In genomic region chr1:65421341-65422174, GRCh38 we compare ENCODE assay signal across 8 cellular contexts.
DNase-seq lines count a peak whose midpoint lies in the region; ATAC-seq and TF ChIP-seq lines count a peak whose summit lies in the region.

No MANE protein-coding gene starts in this region.

- H3K4me2 ChIP-seq in MM.1S (ENCODE audit: low read depth, low read length) = peak overlapping the region; percentile 49

- H3K9me3 ChIP-seq in MM.1S (replicated peaks; ENCODE audit: insufficient read depth, low read length) = no peaks in the 10 kb centered on the region
- no peaks in the 10 kb centered on the region for H3K9me3 ChIP-seq in mucosa of stomach (ENCODE audit: control insufficient read depth, low read length)

- no peaks in the 10 kb centered on the region for H3K9me2 ChIP-seq in MM.1S (replicated peaks; ENCODE audit: insufficient read depth, low read length)

- peaks cover 29% of the 10 kb centered on the region for H3K79me2 ChIP-seq in MM.1S (ENCODE audit: low read length)

- H3K4me1 ChIP-seq in MM.1S (ENCODE audit: low read length) (peaks cover 17% of the 10 kb centered on the region), mucosa of stomach (ENCODE audit: control insufficient read depth, insufficient read depth, low read length) (peaks cover 22% of the 10 kb centered on the region)

- H4K20me1 ChIP-seq in MM.1S (ENCODE audit: insufficient read depth, low read length) = no peaks in the 10 kb centered on the region

- no peaks in the 10 kb centered on the region for H3K36me3 ChIP-seq in MM.1S (replicated peaks; ENCODE audit: insufficient read depth, low read length)
- H3K36me3 ChIP-seq in mucosa of stomach (ENCODE audit: control insufficient read depth, insufficient read depth, low read length) = peaks cover 10% of the 10 kb centered on the region

- TF ChIP-seq CTCF in C4-2B (conservative IDR thresholded peaks at IDR 0.05) (no peak), MM.1S (IDR thresholded peaks at IDR 0.05; ENCODE audit: low read length) (no peak)

- H3K27ac ChIP-seq in C4-2B (peak overlapping the region; percentile 97), MM.1S (ENCODE audit: low read length) (peak overlapping the region; percentile 72; the same call in 1 of the 2 replicates)

- H3K4me3 ChIP-seq in MM.1S (ENCODE audit: low read length) (peak overlapping the region; percentile 94), mucosa of stomach (ENCODE audit: low read length) (peak overlapping the region; percentile 37)

- ATAC-seq in HG02840 (IDR thresholded peaks at IDR 0.05; ENCODE audit: low FRiP score, unreplicated experiment) (no peak), GM18517 (IDR thresholded peaks at IDR 0.05; ENCODE audit: unreplicated experiment) (no peak)

- no peak for DNase-seq in MM.1S
- peak; percentile 54 for DNase-seq in cerebellar cortex (ENCODE audit: low spot score)
- no peak for DNase-seq in stimulated activated CD4-positive, alpha-beta T cell treated with anti-CD3 and anti-CD28 coated beads, Interleukin-2, amount 100 ng/mL, for 24 hours
- no peak for DNase-seq in globus pallidus (ENCODE audit: low spot score)

- no peaks in the 10 kb centered on the region for H3K27me3 ChIP-seq in MM.1S (replicated peaks; ENCODE audit: insufficient read depth, low read length)
- no peaks in the 10 kb centered on the region for H3K27me3 ChIP-seq in mucosa of stomach (ENCODE audit: control insufficient read depth, insufficient read depth, low read length)

- peaks cover 17% of the 10 kb centered on the region for H3F3A ChIP-seq in MM.1S (ENCODE audit: insufficient read depth, low read length)

- peak overlapping the region; percentile 75 for H3K9ac ChIP-seq in MM.1S (ENCODE audit: low read length)
- H3K9ac ChIP-seq in mucosa of stomach (ENCODE audit: low read length) = peak overlapping the region; percentile 98

- H2AFZ ChIP-seq in MM.1S (ENCODE audit: low read length) = peak overlapping the region; percentile 88
